1 cellular context compared by ENCODE assay signal in genomic region chr14:73763396-73763795, GRCh38.
A peak's percentile ranks its signal among the peaks of the same experiment; 100 is the strongest.
TF ChIP-seq lines count a peak whose summit lies in the region.

No MANE protein-coding gene starts in this region.

TF ChIP-seq in HepG2, 621 proteins besides CTCF, POLR2A, EP300 and RAD21 (continued from another document and continues in another):
- TF ChIP-seq BCL3 (CRISPR knock-in tag; IDR thresholded peaks at IDR 0.05) (no peak), RAD51 (IDR thresholded peaks at IDR 0.05; ENCODE audit: borderline replicate concordance) (peak; percentile 50; the same call in 1 of the 2 replicates), HDAC1 (CRISPR knock-in tag; IDR thresholded peaks at IDR 0.05) (peak; percentile 69), FOSL1 (CRISPR knock-in tag; IDR thresholded peaks at IDR 0.05; ENCODE audit: borderline replicate concordance) (no peak), ZNF225 (CRISPR knock-in tag; IDR thresholded peaks at IDR 0.05) (no peak), ZNF414 (CRISPR knock-in tag; IDR thresholded peaks at IDR 0.05) (no peak), NCOR1 (IDR thresholded peaks at IDR 0.05; ENCODE audit: borderline replicate concordance, low read length) (no peak), PHF21A (CRISPR knock-in tag; IDR thresholded peaks at IDR 0.05) (peak; percentile 58), ZNF790 (CRISPR knock-in tag; IDR thresholded peaks at IDR 0.05; ENCODE audit: borderline replicate concordance) (no peak), GATAD1 (CRISPR knock-in tag; IDR thresholded peaks at IDR 0.05) (0 out of 2 replicates have a peak, but pooled peaks have one; percentile 37), SOX13 (IDR thresholded peaks at IDR 0.05) (no peak), SOX13 (CRISPR knock-in tag; conservative IDR thresholded peaks at IDR 0.05 in 1 of 2, IDR thresholded peaks at IDR 0.05 in 1 of 2) (peak in 1 of 2 experiments; percentile 69; a peak in 2 of 4 replicates), PHB2 (IDR thresholded peaks at IDR 0.05; ENCODE audit: partially characterized antibody) (no peak), THAP11 (CRISPR knock-in tag; IDR thresholded peaks at IDR 0.05) (no peak), ZIK1 (CRISPR knock-in tag; IDR thresholded peaks at IDR 0.05; ENCODE audit: borderline replicate concordance, low read depth) (no peak), IKZF1 (IDR thresholded peaks at IDR 0.05) (no peak), SMAD9 (CRISPR knock-in tag; IDR thresholded peaks at IDR 0.05) (no peak), TFE3 (CRISPR knock-in tag; IDR thresholded peaks at IDR 0.05) (peak; percentile 86), ARID5B (CRISPR knock-in tag; IDR thresholded peaks at IDR 0.05) (peak; percentile 60), ZNF644 (CRISPR knock-in tag; IDR thresholded peaks at IDR 0.05; ENCODE audit: low read depth) (0 out of 2 replicates have a peak, but pooled peaks have one; percentile 66), WIZ (CRISPR knock-in tag; IDR thresholded peaks at IDR 0.05) (no peak), ZNF180 (CRISPR knock-in tag; IDR thresholded peaks at IDR 0.05; ENCODE audit: borderline replicate concordance, low read depth) (no peak), ZNF747 (CRISPR knock-in tag; IDR thresholded peaks at IDR 0.05; ENCODE audit: borderline replicate concordance) (0 out of 2 replicates have a peak, but pooled peaks have one; percentile 14), IRF2 (CRISPR knock-in tag; IDR thresholded peaks at IDR 0.05) (0 out of 2 replicates have a peak, but pooled peaks have one; percentile 21), FOXJ3 (CRISPR knock-in tag; IDR thresholded peaks at IDR 0.05; ENCODE audit: borderline replicate concordance) (0 out of 2 replicates have a peak, but pooled peaks have one; percentile 48), ISX (CRISPR knock-in tag; conservative IDR thresholded peaks at IDR 0.05) (no peak), IKZF5 (CRISPR knock-in tag; IDR thresholded peaks at IDR 0.05) (no peak), SOX5 (CRISPR knock-in tag; IDR thresholded peaks at IDR 0.05; ENCODE audit: borderline replicate concordance) (peak; percentile 74), KAT8 (CRISPR knock-in tag; IDR thresholded peaks at IDR 0.05) (peak; percentile 36; the same call in 1 of the 2 replicates), ELF4 (CRISPR knock-in tag; IDR thresholded peaks at IDR 0.05; ENCODE audit: borderline replicate concordance) (no peak), PRDM10 (CRISPR knock-in tag; IDR thresholded peaks at IDR 0.05; ENCODE audit: low read depth) (0 out of 2 replicates have a peak, but pooled peaks have one; percentile 37), ZMAT3 (CRISPR knock-in tag; conservative IDR thresholded peaks at IDR 0.05) (no peak)
- TF ChIP-seq, protein P1, sequence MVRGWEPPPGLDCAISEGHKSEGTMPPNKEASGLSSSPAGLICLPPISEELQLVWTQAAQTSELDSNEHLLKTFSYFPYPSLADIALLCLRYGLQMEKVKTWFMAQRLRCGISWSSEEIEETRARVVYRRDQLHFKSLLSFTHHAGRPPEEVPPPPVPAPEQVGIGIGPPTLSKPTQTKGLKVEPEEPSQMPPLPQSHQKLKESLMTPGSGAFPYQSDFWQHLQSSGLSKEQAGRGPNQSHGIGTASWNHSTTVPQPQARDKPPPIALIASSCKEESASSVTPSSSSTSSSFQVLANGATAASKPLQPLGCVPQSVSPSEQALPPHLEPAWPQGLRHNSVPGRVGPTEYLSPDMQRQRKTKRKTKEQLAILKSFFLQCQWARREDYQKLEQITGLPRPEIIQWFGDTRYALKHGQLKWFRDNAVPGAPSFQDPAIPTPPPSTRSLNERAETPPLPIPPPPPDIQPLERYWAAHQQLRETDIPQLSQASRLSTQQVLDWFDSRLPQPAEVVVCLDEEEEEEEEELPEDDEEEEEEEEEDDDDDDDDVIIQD (CRISPR knock-in tag; IDR thresholded peaks at IDR 0.05; ENCODE audit: low read depth), result no peak
- TF ChIP-seq, protein P2, sequence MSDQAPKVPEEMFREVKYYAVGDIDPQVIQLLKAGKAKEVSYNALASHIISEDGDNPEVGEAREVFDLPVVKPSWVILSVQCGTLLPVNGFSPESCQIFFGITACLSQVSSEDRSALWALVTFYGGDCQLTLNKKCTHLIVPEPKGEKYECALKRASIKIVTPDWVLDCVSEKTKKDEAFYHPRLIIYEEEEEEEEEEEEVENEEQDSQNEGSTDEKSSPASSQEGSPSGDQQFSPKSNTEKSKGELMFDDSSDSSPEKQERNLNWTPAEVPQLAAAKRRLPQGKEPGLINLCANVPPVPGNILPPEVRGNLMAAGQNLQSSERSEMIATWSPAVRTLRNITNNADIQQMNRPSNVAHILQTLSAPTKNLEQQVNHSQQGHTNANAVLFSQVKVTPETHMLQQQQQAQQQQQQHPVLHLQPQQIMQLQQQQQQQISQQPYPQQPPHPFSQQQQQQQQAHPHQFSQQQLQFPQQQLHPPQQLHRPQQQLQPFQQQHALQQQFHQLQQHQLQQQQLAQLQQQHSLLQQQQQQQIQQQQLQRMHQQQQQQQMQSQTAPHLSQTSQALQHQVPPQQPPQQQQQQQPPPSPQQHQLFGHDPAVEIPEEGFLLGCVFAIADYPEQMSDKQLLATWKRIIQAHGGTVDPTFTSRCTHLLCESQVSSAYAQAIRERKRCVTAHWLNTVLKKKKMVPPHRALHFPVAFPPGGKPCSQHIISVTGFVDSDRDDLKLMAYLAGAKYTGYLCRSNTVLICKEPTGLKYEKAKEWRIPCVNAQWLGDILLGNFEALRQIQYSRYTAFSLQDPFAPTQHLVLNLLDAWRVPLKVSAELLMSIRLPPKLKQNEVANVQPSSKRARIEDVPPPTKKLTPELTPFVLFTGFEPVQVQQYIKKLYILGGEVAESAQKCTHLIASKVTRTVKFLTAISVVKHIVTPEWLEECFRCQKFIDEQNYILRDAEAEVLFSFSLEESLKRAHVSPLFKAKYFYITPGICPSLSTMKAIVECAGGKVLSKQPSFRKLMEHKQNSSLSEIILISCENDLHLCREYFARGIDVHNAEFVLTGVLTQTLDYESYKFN (CRISPR knock-in tag; conservative IDR thresholded peaks at IDR 0.05), result peak; percentile 52
- TF ChIP-seq, protein P3, sequence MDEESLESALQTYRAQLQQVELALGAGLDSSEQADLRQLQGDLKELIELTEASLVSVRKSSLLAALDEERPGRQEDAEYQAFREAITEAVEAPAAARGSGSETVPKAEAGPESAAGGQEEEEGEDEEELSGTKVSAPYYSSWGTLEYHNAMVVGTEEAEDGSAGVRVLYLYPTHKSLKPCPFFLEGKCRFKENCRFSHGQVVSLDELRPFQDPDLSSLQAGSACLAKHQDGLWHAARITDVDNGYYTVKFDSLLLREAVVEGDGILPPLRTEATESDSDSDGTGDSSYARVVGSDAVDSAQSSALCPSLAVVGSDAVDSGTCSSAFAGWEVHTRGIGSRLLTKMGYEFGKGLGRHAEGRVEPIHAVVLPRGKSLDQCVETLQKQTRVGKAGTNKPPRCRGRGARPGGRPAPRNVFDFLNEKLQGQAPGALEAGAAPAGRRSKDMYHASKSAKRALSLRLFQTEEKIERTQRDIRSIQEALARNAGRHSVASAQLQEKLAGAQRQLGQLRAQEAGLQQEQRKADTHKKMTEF (CRISPR knock-in tag; IDR thresholded peaks at IDR 0.05), result peak; percentile 38; the same call in 1 of the 2 replicates
